ENCODE assay signal across 1 cellular context in the genomic region with DNA sequence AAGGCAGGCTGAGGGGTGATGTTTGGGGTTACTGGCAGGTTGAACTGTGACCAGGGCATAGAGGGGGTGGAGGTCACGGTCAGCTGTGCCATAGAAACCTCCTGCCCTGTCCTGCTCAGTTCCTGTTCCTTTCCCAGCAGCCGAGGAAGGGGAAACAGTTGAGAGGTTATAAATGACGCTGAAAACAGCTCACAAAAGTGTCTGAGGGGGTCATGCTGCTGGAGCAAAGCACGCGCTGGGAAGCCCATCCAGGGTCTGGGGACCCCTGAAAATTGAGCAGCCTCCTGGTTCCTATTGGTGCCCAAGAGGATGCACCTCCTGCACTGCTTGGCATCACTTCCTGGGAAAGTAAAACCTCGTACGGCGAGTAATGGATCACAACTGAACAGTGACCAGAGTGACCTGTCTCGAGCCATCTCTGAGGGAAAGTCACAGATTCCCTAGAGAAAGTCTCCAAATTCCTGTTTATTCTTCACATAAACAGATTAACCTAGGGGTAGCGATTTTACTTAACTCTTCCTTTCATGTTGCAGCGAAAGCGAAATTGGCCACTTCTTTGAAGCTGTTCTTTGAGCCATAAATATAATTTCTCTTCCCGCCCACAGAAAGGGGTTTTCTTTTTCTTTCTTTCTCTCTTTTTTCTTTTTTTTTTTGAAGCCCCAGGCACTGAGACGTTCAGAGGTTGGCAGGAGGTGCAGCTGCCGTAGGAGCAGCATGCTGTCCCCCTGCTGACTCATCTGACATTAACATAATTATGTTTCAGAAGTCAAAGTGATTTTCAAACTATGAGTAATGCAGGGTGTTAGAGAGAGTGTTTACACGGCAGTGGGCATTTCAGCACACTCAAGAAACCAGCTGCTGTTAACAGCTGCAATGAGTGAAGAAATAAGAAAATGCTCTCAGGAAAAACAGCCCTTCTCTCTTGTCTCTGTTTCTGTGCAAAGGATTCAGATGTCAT.
A peak's percentile ranks its signal among the peaks of the same experiment; 100 is the strongest.
TF ChIP-seq lines count a peak whose summit lies in the region.

No MANE protein-coding gene starts in this region.

TF ChIP-seq in K562, 482 proteins besides CTCF, POLR2A, EP300 and RAD21 (continued from another document):
- TF ChIP-seq, protein P1, sequence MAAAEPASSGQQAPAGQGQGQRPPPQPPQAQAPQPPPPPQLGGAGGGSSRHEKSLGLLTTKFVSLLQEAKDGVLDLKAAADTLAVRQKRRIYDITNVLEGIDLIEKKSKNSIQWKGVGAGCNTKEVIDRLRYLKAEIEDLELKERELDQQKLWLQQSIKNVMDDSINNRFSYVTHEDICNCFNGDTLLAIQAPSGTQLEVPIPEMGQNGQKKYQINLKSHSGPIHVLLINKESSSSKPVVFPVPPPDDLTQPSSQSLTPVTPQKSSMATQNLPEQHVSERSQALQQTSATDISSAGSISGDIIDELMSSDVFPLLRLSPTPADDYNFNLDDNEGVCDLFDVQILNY (CRISPR knock-in tag; IDR thresholded peaks at IDR 0.05): no peak
- TF ChIP-seq, protein P2, sequence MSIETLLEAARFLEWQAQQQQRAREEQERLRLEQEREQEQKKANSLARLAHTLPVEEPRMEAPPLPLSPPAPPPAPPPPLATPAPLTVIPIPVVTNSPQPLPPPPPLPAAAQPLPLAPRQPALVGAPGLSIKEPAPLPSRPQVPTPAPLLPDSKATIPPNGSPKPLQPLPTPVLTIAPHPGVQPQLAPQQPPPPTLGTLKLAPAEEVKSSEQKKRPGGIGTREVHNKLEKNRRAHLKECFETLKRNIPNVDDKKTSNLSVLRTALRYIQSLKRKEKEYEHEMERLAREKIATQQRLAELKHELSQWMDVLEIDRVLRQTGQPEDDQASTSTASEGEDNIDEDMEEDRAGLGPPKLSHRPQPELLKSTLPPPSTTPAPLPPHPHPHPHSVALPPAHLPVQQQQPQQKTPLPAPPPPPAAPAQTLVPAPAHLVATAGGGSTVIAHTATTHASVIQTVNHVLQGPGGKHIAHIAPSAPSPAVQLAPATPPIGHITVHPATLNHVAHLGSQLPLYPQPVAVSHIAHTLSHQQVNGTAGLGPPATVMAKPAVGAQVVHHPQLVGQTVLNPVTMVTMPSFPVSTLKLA (conservative IDR thresholded peaks at IDR 0.05): peak in 1 of 2 experiments; percentile 50; a peak in 3 of 4 replicates
- TF ChIP-seq ZC3H8 (IDR thresholded peaks at IDR 0.05) (no peak), ZBTB17 (CRISPR knock-in tag; IDR thresholded peaks at IDR 0.05) (no peak), ZNF431 (CRISPR knock-in tag; IDR thresholded peaks at IDR 0.05) (no peak), MXI1 (IDR thresholded peaks at IDR 0.05; ENCODE audit: low read depth, low read length) (no peak), ZBTB1 (CRISPR knock-in tag; IDR thresholded peaks at IDR 0.05; ENCODE audit: borderline replicate concordance, low read depth) (no peak), CCNT2 (IDR thresholded peaks at IDR 0.05; ENCODE audit: borderline replicate concordance, extremely low read depth, insufficient read length, low read depth, low read length) (no peak), HDAC2 (IDR thresholded peaks at IDR 0.05) (peak; percentile 30; the same call in 1 of the 2 replicates), C11orf30 (IDR thresholded peaks at IDR 0.05; ENCODE audit: low read depth) (peak; percentile 85), SIRT6 (IDR thresholded peaks at IDR 0.05; ENCODE audit: low read depth, low read length) (no peak), POU5F1 (IDR thresholded peaks at IDR 0.05; ENCODE audit: borderline replicate concordance, low read depth, low read length, partially characterized antibody) (no peak), ARID2 (IDR thresholded peaks at IDR 0.05) (no peak), XRCC3 (IDR thresholded peaks at IDR 0.05) (no peak), RFX5 (IDR thresholded peaks at IDR 0.05; ENCODE audit: low read depth, low read length) (no peak), CBFA2T2 (conservative IDR thresholded peaks at IDR 0.05) (peak; percentile 59), SMARCC2 (IDR thresholded peaks at IDR 0.05; ENCODE audit: low read depth) (peak; percentile 44; the same call in 1 of the 2 replicates), RBM22 (IDR thresholded peaks at IDR 0.05; ENCODE audit: low read depth, low read length, poor library complexity, severe bottlenecking) (no peak), SMARCB1 (IDR thresholded peaks at IDR 0.05; ENCODE audit: insufficient read length, low read depth) (no peak), SNRNP70 (optimal IDR thresholded peaks at IDR 0.05; ENCODE audit: low read depth, low read length) (no peak), JUN (IDR thresholded peaks at IDR 0.05; ENCODE audit: borderline replicate concordance, low read depth, low read length) (peak; percentile 85), JUN (CRISPR knock-in tag; IDR thresholded peaks at IDR 0.05; ENCODE audit: borderline replicate concordance) (no peak), POLR2AphosphoS5 (IDR thresholded peaks at IDR 0.05; ENCODE audit: control insufficient read depth, insufficient read depth, low read depth, low read length) (no peak), ZKSCAN3 (CRISPR knock-in tag; IDR thresholded peaks at IDR 0.05) (no peak), KDM2B (CRISPR knock-in tag; IDR thresholded peaks at IDR 0.05) (no peak), GABPB1 (CRISPR knock-in tag; IDR thresholded peaks at IDR 0.05) (0 out of 2 replicates have a peak, but pooled peaks have one; percentile 19), ATF1 (CRISPR knock-in tag; IDR thresholded peaks at IDR 0.05) (no peak), ATF1 (tag; IDR thresholded peaks at IDR 0.05) (no peak), ARNT (IDR thresholded peaks at IDR 0.05) (no peak), YBX1 (IDR thresholded peaks at IDR 0.05) (no peak), SLC30A9 (CRISPR knock-in tag; IDR thresholded peaks at IDR 0.05) (no peak)
- TF ChIP-seq, protein P3, sequence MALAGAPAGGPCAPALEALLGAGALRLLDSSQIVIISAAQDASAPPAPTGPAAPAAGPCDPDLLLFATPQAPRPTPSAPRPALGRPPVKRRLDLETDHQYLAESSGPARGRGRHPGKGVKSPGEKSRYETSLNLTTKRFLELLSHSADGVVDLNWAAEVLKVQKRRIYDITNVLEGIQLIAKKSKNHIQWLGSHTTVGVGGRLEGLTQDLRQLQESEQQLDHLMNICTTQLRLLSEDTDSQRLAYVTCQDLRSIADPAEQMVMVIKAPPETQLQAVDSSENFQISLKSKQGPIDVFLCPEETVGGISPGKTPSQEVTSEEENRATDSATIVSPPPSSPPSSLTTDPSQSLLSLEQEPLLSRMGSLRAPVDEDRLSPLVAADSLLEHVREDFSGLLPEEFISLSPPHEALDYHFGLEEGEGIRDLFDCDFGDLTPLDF (CRISPR knock-in tag; IDR thresholded peaks at IDR 0.05): no peak
- TF ChIP-seq, protein P4, sequence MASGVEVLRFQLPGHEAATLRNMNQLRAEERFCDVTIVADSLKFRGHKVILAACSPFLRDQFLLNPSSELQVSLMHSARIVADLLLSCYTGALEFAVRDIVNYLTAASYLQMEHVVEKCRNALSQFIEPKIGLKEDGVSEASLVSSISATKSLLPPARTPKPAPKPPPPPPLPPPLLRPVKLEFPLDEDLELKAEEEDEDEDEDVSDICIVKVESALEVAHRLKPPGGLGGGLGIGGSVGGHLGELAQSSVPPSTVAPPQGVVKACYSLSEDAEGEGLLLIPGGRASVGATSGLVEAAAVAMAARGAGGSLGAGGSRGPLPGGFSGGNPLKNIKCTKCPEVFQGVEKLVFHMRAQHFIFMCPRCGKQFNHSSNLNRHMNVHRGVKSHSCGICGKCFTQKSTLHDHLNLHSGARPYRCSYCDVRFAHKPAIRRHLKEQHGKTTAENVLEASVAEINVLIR (CRISPR knock-in tag; IDR thresholded peaks at IDR 0.05): no peak
- TF ChIP-seq, protein P5, sequence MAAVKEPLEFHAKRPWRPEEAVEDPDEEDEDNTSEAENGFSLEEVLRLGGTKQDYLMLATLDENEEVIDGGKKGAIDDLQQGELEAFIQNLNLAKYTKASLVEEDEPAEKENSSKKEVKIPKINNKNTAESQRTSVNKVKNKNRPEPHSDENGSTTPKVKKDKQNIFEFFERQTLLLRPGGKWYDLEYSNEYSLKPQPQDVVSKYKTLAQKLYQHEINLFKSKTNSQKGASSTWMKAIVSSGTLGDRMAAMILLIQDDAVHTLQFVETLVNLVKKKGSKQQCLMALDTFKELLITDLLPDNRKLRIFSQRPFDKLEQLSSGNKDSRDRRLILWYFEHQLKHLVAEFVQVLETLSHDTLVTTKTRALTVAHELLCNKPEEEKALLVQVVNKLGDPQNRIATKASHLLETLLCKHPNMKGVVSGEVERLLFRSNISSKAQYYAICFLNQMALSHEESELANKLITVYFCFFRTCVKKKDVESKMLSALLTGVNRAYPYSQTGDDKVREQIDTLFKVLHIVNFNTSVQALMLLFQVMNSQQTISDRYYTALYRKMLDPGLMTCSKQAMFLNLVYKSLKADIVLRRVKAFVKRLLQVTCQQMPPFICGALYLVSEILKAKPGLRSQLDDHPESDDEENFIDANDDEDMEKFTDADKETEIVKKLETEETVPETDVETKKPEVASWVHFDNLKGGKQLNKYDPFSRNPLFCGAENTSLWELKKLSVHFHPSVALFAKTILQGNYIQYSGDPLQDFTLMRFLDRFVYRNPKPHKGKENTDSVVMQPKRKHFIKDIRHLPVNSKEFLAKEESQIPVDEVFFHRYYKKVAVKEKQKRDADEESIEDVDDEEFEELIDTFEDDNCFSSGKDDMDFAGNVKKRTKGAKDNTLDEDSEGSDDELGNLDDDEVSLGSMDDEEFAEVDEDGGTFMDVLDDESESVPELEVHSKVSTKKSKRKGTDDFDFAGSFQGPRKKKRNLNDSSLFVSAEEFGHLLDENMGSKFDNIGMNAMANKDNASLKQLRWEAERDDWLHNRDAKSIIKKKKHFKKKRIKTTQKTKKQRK (IDR thresholded peaks at IDR 0.05; ENCODE audit: borderline replicate concordance, low read depth, low read length): no peak
- TF ChIP-seq, protein P6, sequence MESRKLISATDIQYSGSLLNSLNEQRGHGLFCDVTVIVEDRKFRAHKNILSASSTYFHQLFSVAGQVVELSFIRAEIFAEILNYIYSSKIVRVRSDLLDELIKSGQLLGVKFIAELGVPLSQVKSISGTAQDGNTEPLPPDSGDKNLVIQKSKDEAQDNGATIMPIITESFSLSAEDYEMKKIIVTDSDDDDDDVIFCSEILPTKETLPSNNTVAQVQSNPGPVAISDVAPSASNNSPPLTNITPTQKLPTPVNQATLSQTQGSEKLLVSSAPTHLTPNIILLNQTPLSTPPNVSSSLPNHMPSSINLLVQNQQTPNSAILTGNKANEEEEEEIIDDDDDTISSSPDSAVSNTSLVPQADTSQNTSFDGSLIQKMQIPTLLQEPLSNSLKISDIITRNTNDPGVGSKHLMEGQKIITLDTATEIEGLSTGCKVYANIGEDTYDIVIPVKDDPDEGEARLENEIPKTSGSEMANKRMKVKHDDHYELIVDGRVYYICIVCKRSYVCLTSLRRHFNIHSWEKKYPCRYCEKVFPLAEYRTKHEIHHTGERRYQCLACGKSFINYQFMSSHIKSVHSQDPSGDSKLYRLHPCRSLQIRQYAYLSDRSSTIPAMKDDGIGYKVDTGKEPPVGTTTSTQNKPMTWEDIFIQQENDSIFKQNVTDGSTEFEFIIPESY (CRISPR knock-in tag; IDR thresholded peaks at IDR 0.05): no peak
- TF ChIP-seq, protein P7, sequence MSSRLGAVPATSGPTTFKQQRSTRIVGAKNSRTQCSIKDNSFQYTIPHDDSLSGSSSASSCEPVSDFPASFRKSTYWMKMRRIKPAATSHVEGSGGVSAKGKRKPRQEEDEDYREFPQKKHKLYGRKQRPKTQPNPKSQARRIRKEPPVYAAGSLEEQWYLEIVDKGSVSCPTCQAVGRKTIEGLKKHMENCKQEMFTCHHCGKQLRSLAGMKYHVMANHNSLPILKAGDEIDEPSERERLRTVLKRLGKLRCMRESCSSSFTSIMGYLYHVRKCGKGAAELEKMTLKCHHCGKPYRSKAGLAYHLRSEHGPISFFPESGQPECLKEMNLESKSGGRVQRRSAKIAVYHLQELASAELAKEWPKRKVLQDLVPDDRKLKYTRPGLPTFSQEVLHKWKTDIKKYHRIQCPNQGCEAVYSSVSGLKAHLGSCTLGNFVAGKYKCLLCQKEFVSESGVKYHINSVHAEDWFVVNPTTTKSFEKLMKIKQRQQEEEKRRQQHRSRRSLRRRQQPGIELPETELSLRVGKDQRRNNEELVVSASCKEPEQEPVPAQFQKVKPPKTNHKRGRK (tag; IDR thresholded peaks at IDR 0.05): 0 out of 2 replicates have a peak, but pooled peaks have one; percentile 27
- TF ChIP-seq, protein P8, sequence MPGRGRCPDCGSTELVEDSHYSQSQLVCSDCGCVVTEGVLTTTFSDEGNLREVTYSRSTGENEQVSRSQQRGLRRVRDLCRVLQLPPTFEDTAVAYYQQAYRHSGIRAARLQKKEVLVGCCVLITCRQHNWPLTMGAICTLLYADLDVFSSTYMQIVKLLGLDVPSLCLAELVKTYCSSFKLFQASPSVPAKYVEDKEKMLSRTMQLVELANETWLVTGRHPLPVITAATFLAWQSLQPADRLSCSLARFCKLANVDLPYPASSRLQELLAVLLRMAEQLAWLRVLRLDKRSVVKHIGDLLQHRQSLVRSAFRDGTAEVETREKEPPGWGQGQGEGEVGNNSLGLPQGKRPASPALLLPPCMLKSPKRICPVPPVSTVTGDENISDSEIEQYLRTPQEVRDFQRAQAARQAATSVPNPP (IDR thresholded peaks at IDR 0.05; ENCODE audit: borderline replicate concordance, insufficient read depth, insufficient read length): no peak
- TF ChIP-seq, protein P9, sequence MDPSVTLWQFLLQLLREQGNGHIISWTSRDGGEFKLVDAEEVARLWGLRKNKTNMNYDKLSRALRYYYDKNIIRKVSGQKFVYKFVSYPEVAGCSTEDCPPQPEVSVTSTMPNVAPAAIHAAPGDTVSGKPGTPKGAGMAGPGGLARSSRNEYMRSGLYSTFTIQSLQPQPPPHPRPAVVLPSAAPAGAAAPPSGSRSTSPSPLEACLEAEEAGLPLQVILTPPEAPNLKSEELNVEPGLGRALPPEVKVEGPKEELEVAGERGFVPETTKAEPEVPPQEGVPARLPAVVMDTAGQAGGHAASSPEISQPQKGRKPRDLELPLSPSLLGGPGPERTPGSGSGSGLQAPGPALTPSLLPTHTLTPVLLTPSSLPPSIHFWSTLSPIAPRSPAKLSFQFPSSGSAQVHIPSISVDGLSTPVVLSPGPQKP (CRISPR knock-in tag; IDR thresholded peaks at IDR 0.05): no peak
